In the genomic region with DNA sequence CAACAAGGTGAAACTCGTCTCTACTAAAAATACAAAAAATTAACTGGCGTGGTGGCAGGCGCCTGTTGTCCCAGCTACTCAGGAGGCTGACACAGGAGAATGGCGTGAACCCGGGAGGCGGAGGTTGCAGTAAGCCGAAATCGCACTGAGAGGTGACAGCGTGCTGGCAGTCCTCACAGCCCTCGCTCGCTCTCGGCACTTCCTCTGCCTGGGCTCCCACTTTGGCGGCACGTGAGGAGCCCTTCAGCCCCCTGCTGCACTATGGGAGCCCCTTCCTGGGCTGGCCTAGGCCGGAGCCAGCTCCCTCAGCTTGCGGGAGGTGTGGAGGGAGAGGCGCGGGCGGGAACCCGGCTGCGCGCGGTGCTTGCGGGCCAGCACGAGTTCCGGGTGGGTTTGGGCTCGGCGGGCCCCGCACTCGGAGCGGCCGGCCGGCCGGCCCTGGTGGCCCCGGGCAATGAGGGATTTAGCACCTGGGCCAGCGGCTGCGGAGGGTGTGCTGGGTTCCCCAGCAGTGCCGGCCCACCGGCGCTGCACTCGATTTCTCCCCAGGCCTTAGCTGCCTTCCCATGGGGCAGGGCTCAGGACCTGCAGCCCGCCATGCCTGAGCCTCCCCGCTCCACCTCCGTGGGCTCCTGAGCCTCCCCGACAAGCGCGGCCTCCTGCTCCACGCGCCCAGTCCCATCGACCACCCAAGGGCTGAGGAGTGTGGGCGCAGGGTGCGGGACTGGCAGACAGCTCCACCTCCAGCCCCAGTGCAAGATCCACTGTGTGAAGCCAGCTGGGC, we compare ENCODE assay signal across 2 cellular contexts. TPM values are rescaled to one million over a fixed set of nuclear protein-coding genes. Genes with fewer than 3 reads are reported as not detected.
"Had no signal": no experiment of that assay in that cellular context is flagged by ENCODE, and none has a peak within 500 bp of the region (broad histone marks: within the 10 kb centered on the region; RNA-seq: fewer than 3 reads in every experiment).

No MANE protein-coding gene starts in this region.

RNA-seq across cellular contexts. Expression of a gene that starts 8.4 kb away (rescaled TPM):
- total RNA-seq: T-helper 1 cell treated with Interleukin-12 subunit alpha and Interleukin-12 subunit beta and Interleukin-4 antibody, amounts not matched to agents 30 ng/mL and 1 ng/mL, for 36 hours; T-helper 2 cell treated with Interferon-gamma antibody and Interleukin-4, amounts not matched to agents 100 ng/mL and 5 ng/mL, for 36 hours had no signal
